ENCODE assay signal across 1 cellular context in genomic region chr22:22396741-22397291, GRCh38.
TF ChIP-seq lines count a peak whose summit lies in the region.

No MANE protein-coding gene starts in this region.

TF ChIP-seq in HCT116, 20 proteins besides CTCF, POLR2A, EP300 and RAD21 (continued from another document):
- TF ChIP-seq REST (IDR thresholded peaks at IDR 0.05; ENCODE audit: low read depth) (no peak), FOSL1 (IDR thresholded peaks at IDR 0.05; ENCODE audit: low read depth) (no peak), SIN3A (IDR thresholded peaks at IDR 0.05; ENCODE audit: low read depth) (no peak)
